Comparison of ENCODE assay signal across 8 cellular contexts in genomic region chr17:7483238-7484066, GRCh38. TPM values are rescaled to one million over a fixed set of nuclear protein-coding genes. Genes with fewer than 3 reads are reported as not detected.
DNase-seq lines count a peak whose midpoint lies in the region; ATAC-seq and TF ChIP-seq lines count a peak whose summit lies in the region.

No MANE protein-coding gene starts in this region.

- peak overlapping the region; percentile 100 for H3K27ac Mint-ChIP-seq in activated CD4-positive, alpha-beta T cell treated with anti-CD3 and anti-CD28 coated beads for 36 hours
- H3K27ac Mint-ChIP-seq in chondrocyte (ENCODE audit: unreplicated experiment), result peak overlapping the region; percentile 100

- H3K9me3 Mint-ChIP-seq in activated CD4-positive, alpha-beta T cell treated with anti-CD3 and anti-CD28 coated beads for 36 hours (ENCODE audit: low read depth), result no peaks in the 10 kb centered on the region
- H3K9me3 Mint-ChIP-seq in chondrocyte (ENCODE audit: low read depth), result no peaks in the 10 kb centered on the region

- ATAC-seq in HG03439 (IDR thresholded peaks at IDR 0.05; ENCODE audit: unreplicated experiment), result peak; percentile 42
- ATAC-seq in activated CD4-positive, alpha-beta T cell treated with anti-CD3 and anti-CD28 coated beads for 36 hours, result peak; percentile 62

- no peaks in the 10 kb centered on the region for H3K36me3 ChIP-seq in kidney epithelial cell (ENCODE audit: control insufficient read depth, insufficient read depth, low read length)

- peaks cover 65% of the 10 kb centered on the region for H3K4me1 Mint-ChIP-seq in activated CD4-positive, alpha-beta T cell treated with anti-CD3 and anti-CD28 coated beads for 36 hours
- H3K4me1 Mint-ChIP-seq in chondrocyte (ENCODE audit: low read depth), result peaks cover 61% of the 10 kb centered on the region

- DNase-seq in AG09309 (ENCODE audit: low read depth) (peak; percentile 73), GM19238 (ENCODE audit: insufficient read length, low spot score) (peak; percentile 81), NCI-H510A treated with DMSO at 0.1 percent for 48 hours (lab: John Stamatoyannopoulos, UW) (peak; percentile 97), chondrocyte (ENCODE audit: low spot score) (no peak), kidney epithelial cell (ENCODE audit: low read depth) (peak; percentile 65)
- DNase-seq in activated CD4-positive, alpha-beta T cell treated with anti-CD3 and anti-CD28 coated beads for 36 hours, result peak; percentile 98
- peak; percentile 82 to 92 for DNase-seq in stimulated activated CD4-positive, alpha-beta T cell treated with anti-CD3 and anti-CD28 coated beads, Interleukin-15, amount 100 ng/mL, for 1 hour (ENCODE audit: low read depth in 1 of 2, low spot score in 1 of 2)

- no peak for TF ChIP-seq CTCF in AG09309 (IDR thresholded peaks at IDR 0.05; ENCODE audit: control insufficient read depth, insufficient read depth, low read depth, low read length, missing control alignments)
- no peak for TF ChIP-seq CTCF in chondrocyte (IDR thresholded peaks at IDR 0.05)
- TF ChIP-seq CTCF in kidney epithelial cell (IDR thresholded peaks at IDR 0.05; ENCODE audit: insufficient read depth, low read length, poor library complexity, severe bottlenecking), result no peak

- H3K4me3 Mint-ChIP-seq in activated CD4-positive, alpha-beta T cell treated with anti-CD3 and anti-CD28 coated beads for 36 hours, result peak overlapping the region; percentile 99
- H3K4me3 Mint-ChIP-seq in chondrocyte (ENCODE audit: unreplicated experiment), result peak overlapping the region; percentile 88

- H3K36me3 Mint-ChIP-seq in activated CD4-positive, alpha-beta T cell treated with anti-CD3 and anti-CD28 coated beads for 36 hours (ENCODE audit: low read depth), result peaks cover 26% of the 10 kb centered on the region
- H3K36me3 Mint-ChIP-seq in chondrocyte (ENCODE audit: low read depth), result peaks cover 2% of the 10 kb centered on the region

- H3K4me3 ChIP-seq in AG09309 (ENCODE audit: control insufficient read depth, low read depth, low read length), result peak overlapping the region; percentile 92
- H3K4me3 ChIP-seq in kidney epithelial cell (ENCODE audit: low read depth, low read length), result peak overlapping the region; percentile 82

- CTCF ChIA-PET in activated CD4-positive, alpha-beta T cell treated with anti-CD3 and anti-CD28 coated beads for 36 hours (lab: Charles Lee), result interaction anchor here (0.7 kb wide), 1 partner anchor 818 kb away, joined by 3 read pairs; no protein-coding TSS in a partner anchor

- H3K27me3 Mint-ChIP-seq in activated CD4-positive, alpha-beta T cell treated with anti-CD3 and anti-CD28 coated beads for 36 hours, result no peaks in the 10 kb centered on the region
- no peaks in the 10 kb centered on the region for H3K27me3 Mint-ChIP-seq in chondrocyte (ENCODE audit: low read depth)

- POLR2A ChIA-PET in activated CD4-positive, alpha-beta T cell treated with anti-CD3 and anti-CD28 coated beads for 36 hours (lab: Charles Lee), result interaction anchor here (0.6 to 2.2 kb wide), 9 partner anchors 24 to 435 kb away, joined by 3 to 11 read pairs (median 4); partner anchors contain the start of genes GPS2, MPDU1, TMEM102 and TMEM256

- no peaks in the 10 kb centered on the region for H3K27me3 ChIP-seq in kidney epithelial cell (ENCODE audit: control insufficient read depth, insufficient read depth, low read length)

- intact Hi-C loops in activated CD4-positive, alpha-beta T cell treated with anti-CD3 and anti-CD28 coated beads for 36 hours (cut with DNase I, micrococcal nuclease), result loop anchor here (1.0 to 10.0 kb wide), 24 partner anchors 28 to 899 kb away; partner anchors contain the start of genes EIF5A (in 2 of the 2), ELP5 (in 2 of the 2), TMEM102 (in 2 of the 2) and TMEM256 (in 2 of the 2)

RNA-seq across cellular contexts. Expression of gene POLR2A, which starts 0.7 kb away (rescaled TPM):
- total RNA-seq in activated CD4-positive, alpha-beta T cell treated with anti-CD3 and anti-CD28 coated beads for 36 hours, result 100 to 1,000 TPM; 193 to 203 TPM
- total RNA-seq in chondrocyte (113 to 121 TPM (median 115 TPM) in 3 replicates), kidney epithelial cell (56.9 and 57.8 TPM in 2 replicates)

RNA-seq across cellular contexts. Expression of gene SLC35G6, which starts 2.2 kb away (rescaled TPM):
- total RNA-seq in activated CD4-positive, alpha-beta T cell treated with anti-CD3 and anti-CD28 coated beads for 36 hours, result not detected
- total RNA-seq in chondrocyte, result not detected in 3 replicates
- not detected in 2 replicates for total RNA-seq in kidney epithelial cell

RNA-seq across cellular contexts. Expression of gene ZBTB4, which starts 4.0 kb away (rescaled TPM):
- total RNA-seq in activated CD4-positive, alpha-beta T cell treated with anti-CD3 and anti-CD28 coated beads for 36 hours, result 10 to 100 TPM; 17.5 to 20.9 TPM
- total RNA-seq in chondrocyte (50.9 to 51.9 TPM (median 51.0 TPM) in 3 replicates), kidney epithelial cell (26.3 and 28.3 TPM in 2 replicates)

RNA-seq across cellular contexts. Expression of gene CHRNB1, which starts 38.6 kb away (rescaled TPM):
- total RNA-seq in activated CD4-positive, alpha-beta T cell treated with anti-CD3 and anti-CD28 coated beads for 36 hours, result 1 to 10 TPM; 7.8 to 8.7 TPM
- total RNA-seq in chondrocyte, result 12.2 to 14.0 TPM (median 12.6 TPM) in 3 replicates
- total RNA-seq in kidney epithelial cell, result 19.0 and 21.6 TPM in 2 replicates

RNA-seq across cellular contexts. Expression of gene FGF11, which starts 44.1 kb away (rescaled TPM):
- 10 to 100 TPM in 1 of 2 experiments, 1 to 10 TPM in 1; 6.9 to 10.6 TPM for total RNA-seq in activated CD4-positive, alpha-beta T cell treated with anti-CD3 and anti-CD28 coated beads for 36 hours
- total RNA-seq in chondrocyte, result 5.0 to 6.0 TPM (median 5.1 TPM) in 3 replicates
- 1.5 and 1.8 TPM in 2 replicates for total RNA-seq in kidney epithelial cell
